8 cellular contexts compared by ENCODE assay signal in the genomic region with DNA sequence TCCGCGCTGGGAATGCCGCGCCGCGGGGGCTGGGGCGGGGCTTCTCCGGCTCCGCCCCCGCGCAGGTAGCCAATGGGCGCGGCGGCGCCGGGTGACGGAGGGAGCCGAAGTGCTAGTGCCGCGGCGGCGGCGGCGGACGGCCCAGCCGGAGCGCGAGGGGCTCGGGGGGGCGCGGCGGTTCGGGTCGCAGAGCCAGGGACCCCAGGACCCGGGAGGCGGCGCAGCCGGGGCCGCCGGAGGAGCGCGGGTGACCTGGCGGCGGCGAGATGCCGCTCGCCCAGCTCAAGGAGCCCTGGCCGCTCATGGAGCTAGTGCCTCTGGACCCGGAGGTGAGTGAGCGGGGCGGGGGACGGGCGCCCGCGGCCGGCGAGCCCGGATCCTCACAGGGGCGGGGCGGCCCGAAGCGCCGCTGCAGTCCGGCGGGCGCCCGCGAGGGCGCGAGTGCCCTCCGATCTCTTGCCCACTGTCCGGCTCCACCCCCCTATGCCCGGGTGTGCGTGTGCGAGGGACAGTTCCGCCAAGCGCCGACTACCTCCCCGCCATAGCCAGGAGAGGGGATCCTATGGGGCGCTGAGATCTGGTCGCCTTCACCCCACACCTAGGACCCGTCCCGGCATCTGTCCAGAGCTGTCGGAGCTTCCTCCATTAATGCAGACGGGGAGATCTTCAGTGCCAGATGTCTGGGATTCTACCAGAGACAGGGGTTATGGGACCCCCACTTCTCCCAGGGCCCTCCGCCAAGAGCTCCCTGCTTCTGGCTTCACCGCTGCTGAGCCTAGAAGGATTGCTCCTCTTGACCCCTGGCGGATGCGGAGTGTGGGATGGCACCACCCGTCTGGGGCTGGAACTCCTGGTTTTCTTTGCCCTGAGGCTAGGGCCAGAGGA. TPM values are rescaled to one million over a fixed set of nuclear protein-coding genes. Genes with fewer than 3 reads are reported as not detected.
A peak's percentile ranks its signal among the peaks of the same experiment; 100 is the strongest.
DNase-seq lines count a peak whose midpoint lies in the region; ATAC-seq, FAIRE-seq and TF ChIP-seq lines count a peak whose summit lies in the region.

Gene RPS6KA1 (plus strand): TSS at position 107 of the 885 bp plus-strand sequence. CDS start 160 bp downstream, at position 267.

- peak within 1 kb of the TSS; percentile 99 for H2AFZ ChIP-seq in endothelial cell of umbilical vein (ENCODE audit: low read depth, low read length)

- dilution Hi-C loops in endothelial cell of umbilical vein (cut with MboI; ENCODE audit: extremely low pct_ligation_motif_present, low sequenced_read_pairs), result no loop called here

- peak; percentile 86 for ATAC-seq in GM19035 (IDR thresholded peaks at IDR 0.05; ENCODE audit: unreplicated experiment)
- ATAC-seq in HG03196 (IDR thresholded peaks at IDR 0.05; ENCODE audit: unreplicated experiment), result peak; percentile 79

- TF ChIP-seq POLR2A in endothelial cell of umbilical vein (IDR thresholded peaks at IDR 0.05; ENCODE audit: low read depth, low read length), result peak; percentile 61

- POLR2A ChIA-PET in endothelial cell of umbilical vein (lab: Charles Lee), result no interaction called here

- no peak for TF ChIP-seq CTCF in endothelial cell of umbilical vein (IDR thresholded peaks at IDR 0.05; ENCODE audit: extremely low read depth in 1 of 2, insufficient read depth in 1 of 2, low read depth in 1 of 2, low read length in 2 of 2)

- intact Hi-C loops in endothelial cell of umbilical vein (cut with micrococcal nuclease), result no loop called here

- H3K27ac ChIP-seq in BLaER1 (peak within 1 kb of the TSS; percentile 88), endothelial cell of umbilical vein (ENCODE audit: insufficient read depth, low read depth, low read length) (peak within 1 kb of the TSS; percentile 49)

- BruUV-seq in endothelial cell of umbilical vein (replicated peaks; lab: Mats Ljungman, UMichigan), result no TSS peak

- FAIRE-seq in endothelial cell of umbilical vein (lab: Jason Lieb, UNC), result peak; percentile 68

- no peaks in the 10 kb centered on the region for H3K79me2 ChIP-seq in endothelial cell of umbilical vein (ENCODE audit: control insufficient read depth, insufficient read depth, low read length)

- peaks cover 48% of the 10 kb centered on the region for H3K4me1 ChIP-seq in BLaER1
- peaks cover 10% of the 10 kb centered on the region for H3K4me1 ChIP-seq in endothelial cell of umbilical vein (ENCODE audit: control insufficient read depth, extremely low read depth, insufficient read depth, low read length)

- H3K27me3 ChIP-seq in BLaER1 (no peaks in the 10 kb centered on the region), endothelial cell of umbilical vein (ENCODE audit: control insufficient read depth in 2 of 2, insufficient read depth in 2 of 2, low read length in 2 of 2) (no peaks in the 10 kb centered on the region)

- no peaks in the 10 kb centered on the region for H3K36me3 ChIP-seq in BLaER1
- no peaks in the 10 kb centered on the region for H3K36me3 ChIP-seq in endothelial cell of umbilical vein (ENCODE audit: control insufficient read depth in 2 of 2, extremely low read depth in 1 of 2, insufficient read depth in 2 of 2, low read length in 2 of 2)

- peak; percentile 66 for DNase-seq in NCI-H82 treated with DMSO at 0.1 percent for 48 hours (lab: John Stamatoyannopoulos, UW; ENCODE audit: unreplicated experiment)
- DNase-seq in activated CD8-positive, alpha-beta memory T cell treated with anti-CD3 and anti-CD28 coated beads, Interleukin-2, amount 50 U/mL, for 4 hours, result peak; percentile 68
- peak; percentile 44 for DNase-seq in endothelial cell of umbilical vein (ENCODE audit: low read depth, low spot score)
- peak; percentile 44 for DNase-seq in middle frontal gyrus (ENCODE audit: extremely low spot score, low spot score)
- DNase-seq in stimulated activated CD8-positive, alpha-beta memory T cell treated with anti-CD3 and anti-CD28 coated beads, Interleukin-4, amount 100 ng/mL, for 4 hours (ENCODE audit: low read depth in 2 of 2, low spot score in 1 of 2), result peak; percentile 25 to 35

- CTCF ChIA-PET in endothelial cell of umbilical vein (lab: Charles Lee), result interaction anchor here (1.0 to 3.7 kb wide), 5 partner anchors 9 to 113 kb away, joined by 3 to 30 read pairs (median 3); no protein-coding TSS in a partner anchor

- peak within 1 kb of the TSS; percentile 92 for H3K9ac ChIP-seq in BLaER1
- H3K9ac ChIP-seq in endothelial cell of umbilical vein (replicated peaks; ENCODE audit: extremely low read depth, insufficient read depth, low read length), result peak within 1 kb of the TSS; percentile 57

- peak within 1 kb of the TSS; percentile 100 for H3K4me2 ChIP-seq in BLaER1
- peak within 1 kb of the TSS; percentile 72 for H3K4me2 ChIP-seq in endothelial cell of umbilical vein (ENCODE audit: insufficient read depth, low read length)

- no peaks in the 10 kb centered on the region for H3K9me3 ChIP-seq in BLaER1
- H3K9me3 ChIP-seq in endothelial cell of umbilical vein (replicated peaks; ENCODE audit: control insufficient read depth, insufficient read depth, low read length), result no peaks in the 10 kb centered on the region

- peaks cover 47% of the 10 kb centered on the region for H4K20me1 ChIP-seq in BLaER1
- no peaks in the 10 kb centered on the region for H4K20me1 ChIP-seq in endothelial cell of umbilical vein (replicated peaks; ENCODE audit: control insufficient read depth, extremely low read depth, insufficient read depth, low read length)

- H3K4me3 ChIP-seq in BLaER1 (peak within 1 kb of the TSS; percentile 98), endothelial cell of umbilical vein (replicated peaks in 1 of 3; ENCODE audit: insufficient read depth in 1 of 3, low read depth in 1 of 3, low read length in 3 of 3) (peak within 1 kb of the TSS; percentile 50 to 70 (median 60))

- H3K9me1 ChIP-seq in endothelial cell of umbilical vein (replicated peaks; ENCODE audit: control insufficient read depth, extremely low read depth, insufficient read depth, low read length), result no peaks in the 10 kb centered on the region

TF ChIP-seq in endothelial cell of umbilical vein, 7 proteins besides CTCF, POLR2A, EP300 and RAD21:
- TF ChIP-seq POLR2AphosphoS5 (IDR thresholded peaks at IDR 0.05; ENCODE audit: insufficient read depth, low read depth, low read length), result peak; percentile 85
- TF ChIP-seq, protein P1, sequence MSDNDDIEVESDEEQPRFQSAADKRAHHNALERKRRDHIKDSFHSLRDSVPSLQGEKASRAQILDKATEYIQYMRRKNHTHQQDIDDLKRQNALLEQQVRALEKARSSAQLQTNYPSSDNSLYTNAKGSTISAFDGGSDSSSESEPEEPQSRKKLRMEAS (IDR thresholded peaks at IDR 0.05; ENCODE audit: insufficient read depth, insufficient read length), result no peak
TF ChIP-seq in endothelial cell of umbilical vein: peak in this region for 1.

RNA-seq across cellular contexts. Expression of gene RPS6KA1, which starts in this region (rescaled TPM):
- 13.3 and 15.5 TPM in 2 replicates for total RNA-seq in endothelial cell of umbilical vein
- polyA plus RNA-seq in endothelial cell of umbilical vein, result 6.7 and 7.2 TPM in 2 replicates
- 8.1 and 9.0 TPM in 2 replicates for polyA plus RNA-seq in endothelial cell of umbilical vein (2011; cell fraction: cytosol; rRNA removed)
- polyA plus RNA-seq in endothelial cell of umbilical vein (2011; cell fraction: nucleus; rRNA removed), result 8.5 and 9.3 TPM in 2 replicates
- 11.7 and 11.9 TPM in 2 replicates for polyA plus RNA-seq in endothelial cell of umbilical vein (2012)
- 10.0 and 13.6 TPM in 2 replicates for polyA minus RNA-seq in endothelial cell of umbilical vein
- 58.2 TPM for polyA minus RNA-seq in endothelial cell of umbilical vein (2011; cell fraction: cytosol; rRNA and poly(A)+ RNA removed)
- polyA minus RNA-seq in endothelial cell of umbilical vein (2011; cell fraction: nucleus; rRNA and poly(A)+ RNA removed), result 5.5 and 6.9 TPM in 2 replicates

Comparison
In these comparisons a context has a peak if more than half of its experiments do, and no peak if none do; other contexts are left out.
1. Peak in every context shown above with its lines: DNase-seq, ATAC-seq, H3K4me3 ChIP-seq and H3K27ac ChIP-seq.